9 cellular contexts compared by ENCODE assay signal in the genomic region with DNA sequence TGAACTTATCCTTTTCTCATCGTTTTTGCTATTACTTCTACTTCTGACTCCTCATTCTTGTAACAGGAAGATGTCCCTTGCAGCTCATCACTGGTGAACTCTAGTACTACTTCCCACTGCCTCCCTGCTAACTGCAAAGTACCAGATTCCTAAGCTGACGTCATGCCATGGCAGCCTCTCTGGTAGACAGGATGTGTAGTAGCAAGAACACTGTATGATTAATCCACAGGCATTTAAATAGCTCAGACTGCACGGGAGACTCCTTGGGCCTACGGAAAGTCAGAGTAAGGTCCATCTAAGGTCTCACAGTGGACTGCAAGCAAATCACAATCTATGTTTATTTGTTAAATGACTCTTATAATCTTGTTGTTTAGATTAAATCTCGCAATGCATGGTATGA. TPM values are rescaled to one million over a fixed set of nuclear protein-coding genes. Genes with fewer than 3 reads are reported as not detected.
DNase-seq lines count a peak whose midpoint lies in the region; TF ChIP-seq lines count a peak whose summit lies in the region.
"Had no signal": no experiment of that assay in that cellular context is flagged by ENCODE, and none has a peak within 500 bp of the region (broad histone marks: within the 10 kb centered on the region; RNA-seq: fewer than 3 reads in every experiment).

No MANE protein-coding gene starts in this region.

- H3K9me3 ChIP-seq in DOHH2 (ENCODE audit: control insufficient read depth, insufficient read depth, low read length) (no peaks in the 10 kb centered on the region), osteoblast (ENCODE audit: low read depth, low read length) (no peaks in the 10 kb centered on the region)

- H4K20me1 ChIP-seq in DOHH2 (ENCODE audit: control insufficient read depth, insufficient read depth, low read depth, low read length) (no peaks in the 10 kb centered on the region), osteoblast (ENCODE audit: insufficient read depth, low read length) (no peaks in the 10 kb centered on the region)

- H3K4me2 ChIP-seq in DOHH2 (ENCODE audit: low read length) (peak overlapping the region; percentile 12), osteoblast (ENCODE audit: insufficient read depth, low read length) (peak overlapping the region; percentile 15)

- no peaks in the 10 kb centered on the region for H3K27me3 ChIP-seq in DOHH2 (ENCODE audit: control insufficient read depth, low read length)
- H3K27me3 ChIP-seq in osteoblast (ENCODE audit: insufficient read depth, low read length), result no peaks in the 10 kb centered on the region

- no peaks in the 10 kb centered on the region for H3K9me2 ChIP-seq in DOHH2 (replicated peaks; ENCODE audit: control insufficient read depth, low read length)

- no peaks in the 10 kb centered on the region for H3K79me2 ChIP-seq in DOHH2 (ENCODE audit: control insufficient read depth, low read length)
- H3K79me2 ChIP-seq in osteoblast (ENCODE audit: insufficient read depth, low read length), result no peaks in the 10 kb centered on the region

- H3F3A ChIP-seq in DOHH2 (ENCODE audit: control insufficient read depth, insufficient read depth), result 0 out of 2 replicates have a peak, but pooled peaks cover 4% of the 10 kb centered on the region

- H3K9me3 Mint-ChIP-seq in activated T-cell treated with anti-CD3 and anti-CD28 coated beads, Interleukin-2, amount 50 U/mL, for 24 hours, result no peaks in the 10 kb centered on the region
- H3K9me3 Mint-ChIP-seq: activated CD4-positive, alpha-beta T cell treated with anti-CD3 and anti-CD28 coated beads, Interleukin-2, amount 10 ng/mL, durations not matched to agents 24 days and 14 days had no signal

- DNase-seq in RWPE1 (ENCODE audit: low spot score) (peak; percentile 81), fibroblast of pulmonary artery (ENCODE audit: low read depth) (peak; percentile 96), osteoblast (ENCODE audit: insufficient read length, low spot score, missing footprints) (peak; percentile 86), putamen (ENCODE audit: low spot score) (no peak), NCI-H1417 (lab: John Stamatoyannopoulos, UW) (no peak), NCI-H1694 (lab: John Stamatoyannopoulos, UW) (no peak)
- DNase-seq in activated T-cell treated with anti-CD3 and anti-CD28 coated beads, Interleukin-2, amount 50 U/mL, for 24 hours, result no peak
- DNase-seq: activated CD4-positive, alpha-beta T cell treated with anti-CD3 and anti-CD28 coated beads, Interleukin-2, amount 10 ng/mL, durations not matched to agents 24 days and 14 days had no signal

- no peak overlapping the region for H3K4me3 Mint-ChIP-seq in activated T-cell treated with anti-CD3 and anti-CD28 coated beads, Interleukin-2, amount 50 U/mL, for 24 hours
- H3K4me3 Mint-ChIP-seq: activated CD4-positive, alpha-beta T cell treated with anti-CD3 and anti-CD28 coated beads, Interleukin-2, amount 10 ng/mL, durations not matched to agents 24 days and 14 days had no signal

- POLR2A ChIA-PET in RWPE1 (lab: Yijun Ruan, JAX; ENCODE audit: low non-redundant PET), result no interaction called here

- H3K4me1 Mint-ChIP-seq in activated T-cell treated with anti-CD3 and anti-CD28 coated beads, Interleukin-2, amount 50 U/mL, for 24 hours (ENCODE audit: low read depth), result peaks cover 6% of the 10 kb centered on the region

- H3K27me3 Mint-ChIP-seq in activated T-cell treated with anti-CD3 and anti-CD28 coated beads, Interleukin-2, amount 50 U/mL, for 24 hours, result no peaks in the 10 kb centered on the region

- CTCF ChIA-PET in RWPE1 (lab: Yijun Ruan, JAX), result interaction anchor here (3.6 kb wide), 1 partner anchor 15 kb away, joined by 13 read pairs; no protein-coding TSS in a partner anchor

- H3K27ac Mint-ChIP-seq in activated T-cell treated with anti-CD3 and anti-CD28 coated beads, Interleukin-2, amount 50 U/mL, for 24 hours, result no peak overlapping the region
- H3K27ac Mint-ChIP-seq: activated CD4-positive, alpha-beta T cell treated with anti-CD3 and anti-CD28 coated beads, Interleukin-2, amount 10 ng/mL, durations not matched to agents 24 days and 14 days had no signal

- H3K4me3 ChIP-seq in DOHH2 (ENCODE audit: low read length) (no peak overlapping the region), fibroblast of pulmonary artery (replicated peaks; ENCODE audit: low read depth, low read length) (no peak overlapping the region), osteoblast (ENCODE audit: insufficient read depth, low read length) (no peak overlapping the region)

- H3K4me1 ChIP-seq in DOHH2 (ENCODE audit: control insufficient read depth, low read length) (peaks cover 42% of the 10 kb centered on the region), osteoblast (ENCODE audit: insufficient read depth, low read length) (peaks cover 6% of the 10 kb centered on the region)

- H3K36me3 ChIP-seq in DOHH2 (ENCODE audit: control insufficient read depth, low read length) (no peaks in the 10 kb centered on the region), osteoblast (ENCODE audit: insufficient read depth, low read length) (no peaks in the 10 kb centered on the region)

- no peak for TF ChIP-seq CTCF in DOHH2 (IDR thresholded peaks at IDR 0.05; ENCODE audit: low read depth, low read length, poor library complexity, severe bottlenecking)
- no peak for TF ChIP-seq CTCF in RWPE1 (conservative IDR thresholded peaks at IDR 0.05; ENCODE audit: low read depth)
- TF ChIP-seq CTCF in fibroblast of pulmonary artery (IDR thresholded peaks at IDR 0.05; ENCODE audit: low read length, missing control alignments), result no peak
- TF ChIP-seq CTCF in osteoblast (IDR thresholded peaks at IDR 0.05; ENCODE audit: extremely low read depth, low read depth, low read length), result no peak

- H3K27ac ChIP-seq in DOHH2 (ENCODE audit: low read depth, low read length) (no peak overlapping the region), RWPE1 (no peak overlapping the region), osteoblast (ENCODE audit: low read depth, low read length) (peak overlapping the region; percentile 76)

- H2AFZ ChIP-seq in osteoblast (ENCODE audit: low read length), result peak overlapping the region; percentile 83

- H3K36me3 Mint-ChIP-seq in activated T-cell treated with anti-CD3 and anti-CD28 coated beads, Interleukin-2, amount 50 U/mL, for 24 hours (ENCODE audit: low read depth), result no peaks in the 10 kb centered on the region

RNA-seq across cellular contexts. Expression of gene DNAI7, which starts 43.5 kb away (rescaled TPM):
- 0.29 and 0.36 TPM in 2 replicates for total RNA-seq in osteoblast
- total RNA-seq: activated CD4-positive, alpha-beta T cell treated with anti-CD3 and anti-CD28 coated beads, Interleukin-2, amount 10 ng/mL, durations not matched to agents 24 days and 14 days had no signal

RNA-seq across cellular contexts. Expression of gene ETFRF1, which starts 43.6 kb away (rescaled TPM):
- total RNA-seq in osteoblast, result 27.9 and 28.0 TPM in 2 replicates

Comparison
In these comparisons a context has a peak if more than half of its experiments do, and no peak if none do; other contexts are left out.
1. DNase-seq: peak in RWPE1 (single experiment), fibroblast of pulmonary artery (single experiment) and osteoblast (single experiment); none in putamen (single experiment), NCI-H1417 (0 of 3), activated T-cell treated with anti-CD3 and anti-CD28 coated beads, Interleukin-2, amount 50 U/mL, for 24 hours (single experiment) and NCI-H1694 (single experiment).